Comparison of ENCODE assay signal across 19 cellular contexts in the genomic region with DNA sequence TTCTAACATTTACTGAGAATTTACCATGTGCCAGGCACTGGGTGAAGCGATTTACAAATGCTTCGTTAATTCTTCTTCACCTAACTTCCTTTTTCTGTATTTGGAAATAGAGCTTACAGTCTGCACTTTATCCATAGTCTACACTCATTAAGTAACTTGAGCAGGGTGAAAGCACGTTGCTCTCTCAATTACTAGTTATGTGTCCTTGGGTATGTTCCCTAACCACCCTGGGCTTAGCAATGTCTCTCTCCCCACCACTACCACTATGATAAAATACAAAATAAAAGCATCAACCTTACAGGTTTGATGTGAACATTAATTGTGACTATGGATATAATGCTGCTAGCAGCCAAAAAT.
"Had no signal": no experiment of that assay in that cellular context is flagged by ENCODE, and none has a peak within 500 bp of the region (broad histone marks: within the 10 kb centered on the region; RNA-seq: fewer than 3 reads in every experiment).

No MANE protein-coding gene starts in this region.

- H3K27me3 ChIP-seq: ascending aorta, gastroesophageal sphincter, right lobe of liver, transverse colon had no signal

- H3K9me3 ChIP-seq: ascending aorta, gastroesophageal sphincter, right lobe of liver, transverse colon had no signal

- H3K27me3 Mint-ChIP-seq: activated CD8-positive, alpha-beta T cell treated with anti-CD3 and anti-CD28 coated beads for 36 hours; activated naive CD8-positive, alpha-beta T cell treated with anti-CD3 and anti-CD28 coated beads, Interleukin-2, amount 50 U/mL, for 24 hours had no signal

- H3K36me3 ChIP-seq: ascending aorta, gastroesophageal sphincter, right lobe of liver, transverse colon, WERI-Rb-1 had no signal

- H3K4me3 Mint-ChIP-seq: activated CD8-positive, alpha-beta T cell treated with anti-CD3 and anti-CD28 coated beads for 36 hours; activated naive CD8-positive, alpha-beta T cell treated with anti-CD3 and anti-CD28 coated beads, Interleukin-2, amount 50 U/mL, for 24 hours; mesothelial cell of epicardium had no signal

- H3K9me3 Mint-ChIP-seq: activated CD8-positive, alpha-beta T cell treated with anti-CD3 and anti-CD28 coated beads for 36 hours had no signal

- H3K27ac ChIP-seq: ascending aorta, coronary artery, right lobe of liver, transverse colon, WERI-Rb-1 had no signal

- H3K4me3 ChIP-seq: ascending aorta, coronary artery, gastroesophageal sphincter, right lobe of liver, transverse colon had no signal

- H3K4me1 ChIP-seq: ascending aorta, right lobe of liver, transverse colon had no signal

- H3K27ac Mint-ChIP-seq: activated CD8-positive, alpha-beta T cell treated with anti-CD3 and anti-CD28 coated beads for 36 hours; activated naive CD8-positive, alpha-beta T cell treated with anti-CD3 and anti-CD28 coated beads, Interleukin-2, amount 50 U/mL, for 24 hours; mesothelial cell of epicardium had no signal

- H3K4me1 Mint-ChIP-seq: mesothelial cell of epicardium had no signal

- H3K36me3 Mint-ChIP-seq: mesothelial cell of epicardium had no signal

- ATAC-seq: activated CD8-positive, alpha-beta T cell treated with anti-CD3 and anti-CD28 coated beads for 36 hours; activated naive CD8-positive, alpha-beta T cell treated with anti-CD3 and anti-CD28 coated beads, Interleukin-2, amount 50 U/mL, for 24 hours; gastroesophageal sphincter; right lobe of liver had no signal

- DNase-seq: activated CD4-positive, alpha-beta T cell treated with anti-CD3 and anti-CD28 coated beads for 4 hours; activated CD8-positive, alpha-beta memory T cell treated with anti-CD3 and anti-CD28 coated beads, Interleukin-2, amount 50 U/mL, for 48 hours; activated CD8-positive, alpha-beta T cell treated with anti-CD3 and anti-CD28 coated beads for 36 hours; activated naive CD4-positive, alpha-beta T cell treated with Interleukin-2 at 50 U/mL for 16 hours; activated naive CD8-positive, alpha-beta T cell treated with anti-CD3 and anti-CD28 coated beads, Interleukin-2, amount 50 U/mL, for 24 hours; caudate nucleus; effector CD4-positive, alpha-beta T cell; kidney; right lobe of liver; stimulated activated CD4-positive, alpha-beta T cell treated with anti-CD3 and anti-CD28 coated beads, Interleukin-2, amount 100 ng/mL, for 24 hours; stimulated activated naive CD4-positive, alpha-beta T cell; substantia nigra; T1000; transverse colon; WERI-Rb-1 had no signal
